ENCODE assay signal across 1 cellular context in the genomic region with DNA sequence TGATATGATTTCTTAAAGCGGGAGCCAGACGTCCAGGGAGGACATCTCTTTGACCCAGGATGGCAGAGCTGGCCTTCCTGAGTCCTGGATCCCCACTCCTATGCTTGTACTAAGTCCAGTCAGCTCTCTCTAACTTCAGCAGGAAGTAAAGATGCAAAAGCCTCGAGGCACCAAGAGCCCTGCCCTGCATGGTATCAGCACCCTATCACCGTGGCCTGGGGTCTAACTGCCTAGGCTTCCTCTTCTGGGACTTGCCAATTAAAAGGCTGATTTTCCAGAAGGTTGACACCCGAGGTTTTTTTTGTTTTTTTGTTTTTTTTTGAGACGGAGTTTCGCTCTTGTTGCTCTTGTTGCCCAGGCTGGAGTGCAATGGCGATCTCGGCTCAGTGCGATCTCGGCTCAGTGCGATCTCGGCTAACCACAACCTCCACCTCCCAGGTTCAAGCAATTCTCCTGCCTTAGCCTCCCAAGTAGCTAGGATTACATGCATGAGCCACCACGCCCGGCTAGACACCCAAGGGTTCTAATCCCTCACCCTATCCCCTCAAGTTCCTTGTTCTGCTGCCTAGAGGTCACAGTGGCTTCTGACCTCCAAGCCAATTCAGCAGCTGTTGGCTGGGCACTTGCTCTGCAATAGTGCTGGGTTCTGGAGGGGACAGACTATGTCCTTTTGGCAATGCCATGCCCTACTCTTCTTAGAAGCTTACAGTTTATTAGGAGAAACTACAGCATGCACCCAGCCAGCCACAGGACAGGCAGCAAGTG.
TF ChIP-seq lines count a peak whose summit lies in the region.

No MANE protein-coding gene starts in this region.

TF ChIP-seq in HepG2, 621 proteins besides CTCF, POLR2A, EP300 and RAD21 (continued from another document):
- TF ChIP-seq, protein P1, sequence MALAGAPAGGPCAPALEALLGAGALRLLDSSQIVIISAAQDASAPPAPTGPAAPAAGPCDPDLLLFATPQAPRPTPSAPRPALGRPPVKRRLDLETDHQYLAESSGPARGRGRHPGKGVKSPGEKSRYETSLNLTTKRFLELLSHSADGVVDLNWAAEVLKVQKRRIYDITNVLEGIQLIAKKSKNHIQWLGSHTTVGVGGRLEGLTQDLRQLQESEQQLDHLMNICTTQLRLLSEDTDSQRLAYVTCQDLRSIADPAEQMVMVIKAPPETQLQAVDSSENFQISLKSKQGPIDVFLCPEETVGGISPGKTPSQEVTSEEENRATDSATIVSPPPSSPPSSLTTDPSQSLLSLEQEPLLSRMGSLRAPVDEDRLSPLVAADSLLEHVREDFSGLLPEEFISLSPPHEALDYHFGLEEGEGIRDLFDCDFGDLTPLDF (CRISPR knock-in tag; IDR thresholded peaks at IDR 0.05): no peak
- TF ChIP-seq THRA (CRISPR knock-in tag; IDR thresholded peaks at IDR 0.05; ENCODE audit: borderline replicate concordance) (no peak), CCAR2 (optimal IDR thresholded peaks at IDR 0.05; ENCODE audit: low read depth, low read length) (no peak), ZNF556 (CRISPR knock-in tag; IDR thresholded peaks at IDR 0.05; ENCODE audit: borderline replicate concordance) (no peak), ZNF281 (CRISPR knock-in tag; IDR thresholded peaks at IDR 0.05; ENCODE audit: borderline replicate concordance) (no peak), IKZF4 (CRISPR knock-in tag; IDR thresholded peaks at IDR 0.05; ENCODE audit: borderline replicate concordance, low read depth, not compliant biosample characterization) (no peak), GMEB1 (CRISPR knock-in tag; IDR thresholded peaks at IDR 0.05; ENCODE audit: borderline replicate concordance) (no peak), NFKBIZ (CRISPR knock-in tag; IDR thresholded peaks at IDR 0.05) (no peak), UBTF (CRISPR knock-in tag; IDR thresholded peaks at IDR 0.05) (no peak)
- TF ChIP-seq, protein P2, sequence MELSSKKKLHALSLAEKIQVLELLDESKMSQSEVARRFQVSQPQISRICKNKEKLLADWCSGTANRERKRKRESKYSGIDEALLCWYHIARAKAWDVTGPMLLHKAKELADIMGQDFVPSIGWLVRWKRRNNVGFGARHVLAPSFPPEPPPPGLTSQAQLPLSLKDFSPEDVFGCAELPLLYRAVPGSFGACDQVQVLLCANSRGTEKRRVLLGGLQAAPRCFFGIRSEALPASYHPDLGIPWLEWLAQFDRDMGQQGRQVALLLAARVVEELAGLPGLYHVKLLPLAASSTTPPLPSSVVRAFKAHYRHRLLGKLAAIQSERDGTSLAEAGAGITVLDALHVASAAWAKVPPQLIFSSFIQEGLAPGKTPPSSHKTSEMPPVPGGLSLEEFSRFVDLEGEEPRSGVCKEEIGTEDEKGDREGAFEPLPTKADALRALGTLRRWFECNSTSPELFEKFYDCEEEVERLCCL (CRISPR knock-in tag; IDR thresholded peaks at IDR 0.05; ENCODE audit: borderline replicate concordance): no peak
- TF ChIP-seq, protein P3, sequence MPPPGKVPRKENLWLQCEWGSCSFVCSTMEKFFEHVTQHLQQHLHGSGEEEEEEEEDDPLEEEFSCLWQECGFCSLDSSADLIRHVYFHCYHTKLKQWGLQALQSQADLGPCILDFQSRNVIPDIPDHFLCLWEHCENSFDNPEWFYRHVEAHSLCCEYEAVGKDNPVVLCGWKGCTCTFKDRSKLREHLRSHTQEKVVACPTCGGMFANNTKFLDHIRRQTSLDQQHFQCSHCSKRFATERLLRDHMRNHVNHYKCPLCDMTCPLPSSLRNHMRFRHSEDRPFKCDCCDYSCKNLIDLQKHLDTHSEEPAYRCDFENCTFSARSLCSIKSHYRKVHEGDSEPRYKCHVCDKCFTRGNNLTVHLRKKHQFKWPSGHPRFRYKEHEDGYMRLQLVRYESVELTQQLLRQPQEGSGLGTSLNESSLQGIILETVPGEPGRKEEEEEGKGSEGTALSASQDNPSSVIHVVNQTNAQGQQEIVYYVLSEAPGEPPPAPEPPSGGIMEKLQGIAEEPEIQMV (CRISPR knock-in tag; IDR thresholded peaks at IDR 0.05; ENCODE audit: low read depth): no peak
